Comparison of ENCODE assay signal across 16 cellular contexts in the genomic region with DNA sequence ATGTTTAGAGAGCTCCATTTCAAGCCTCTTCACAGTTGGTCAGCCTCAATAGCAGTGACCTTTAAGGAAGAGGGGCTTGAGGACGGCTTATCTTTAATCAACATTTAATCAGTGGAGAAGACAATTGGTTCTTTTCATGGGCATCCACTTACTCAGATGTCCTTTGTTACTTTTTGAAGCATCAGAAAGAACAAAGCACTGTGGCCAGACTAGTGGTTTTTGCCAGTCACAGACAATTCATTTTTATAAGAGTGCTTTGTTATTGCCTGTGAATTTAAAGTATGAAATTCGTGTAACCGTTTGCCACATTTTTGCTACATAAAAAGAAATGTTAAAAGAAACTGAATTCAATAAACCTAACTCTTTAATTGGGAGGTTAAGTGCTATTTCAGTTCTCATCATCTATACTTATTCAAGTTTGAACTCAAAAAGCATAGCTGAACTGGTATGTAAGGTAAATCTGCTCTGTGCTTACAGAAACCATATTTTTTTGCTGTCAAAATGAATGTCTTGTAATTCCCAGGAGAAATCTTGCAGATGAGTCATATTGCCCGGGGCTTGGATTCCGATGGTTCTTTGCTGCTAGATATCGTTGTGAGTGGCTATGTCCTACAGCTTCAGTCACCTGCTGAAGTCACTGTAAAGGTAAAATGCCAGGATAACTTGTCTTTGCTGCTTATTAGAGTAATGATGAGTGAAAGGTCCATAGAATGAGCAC.
DNase-seq lines count a peak whose midpoint lies in the region; ATAC-seq and TF ChIP-seq lines count a peak whose summit lies in the region.
"Had no signal": no experiment of that assay in that cellular context is flagged by ENCODE, and none has a peak within 500 bp of the region (broad histone marks: within the 10 kb centered on the region; RNA-seq: fewer than 3 reads in every experiment).

No MANE protein-coding gene starts in this region.

- H3K27ac ChIP-seq in RWPE2 (ENCODE audit: poor library complexity, severe bottlenecking) = peak overlapping the region; percentile 62
- H3K27ac ChIP-seq: lower lobe of right lung, Peyer's patch had no signal

- H3K4me1 ChIP-seq in RWPE2 (ENCODE audit: insufficient read depth, poor library complexity, severe bottlenecking) = peaks cover 19% of the 10 kb centered on the region
- H3K4me1 ChIP-seq: lower lobe of right lung, Peyer's patch had no signal

- DNase-seq in GM03348 (ENCODE audit: low spot score) (peak; percentile 56), RWPE2 (ENCODE audit: low spot score) (no peak), fibroblast of mammary gland (ENCODE audit: low read depth) (peak; percentile 75), retina (peak; percentile 10), DMS79 treated with DMSO at 0.1 percent for 48 hours (lab: John Stamatoyannopoulos, UW) (no peak), MV-4-11 (lab: John Stamatoyannopoulos, UW) (no peak)
- no peak for DNase-seq in stimulated activated naive CD8-positive, alpha-beta T cell treated with anti-CD3 and anti-CD28 coated beads, Interleukin-15, Interleukin-2, amounts not matched to agents 100 U/mL and 50 U/mL, for 24 hours
- DNase-seq: activated CD4-positive, alpha-beta T cell treated with anti-CD3 and anti-CD28 coated beads for 48 hours; DMS153; GOT3; lower lobe of right lung; NCI-H187 treated with DMSO at 0.1 percent for 48 hours; Peyer's patch; stimulated activated naive B cell treated with anti-CD40 and anti-IgM and Interleukin-4, amounts not matched to agents 10 μg/mL and 1 μg/mL and 100 μg/mL, for 72 hours had no signal

- no peaks in the 10 kb centered on the region for H3K36me3 ChIP-seq in RWPE2 (ENCODE audit: low read depth)
- H3K36me3 ChIP-seq: Peyer's patch had no signal

- ATAC-seq in RWPE2 (ENCODE audit: low read depth) (peak; percentile 85), GM19463 (IDR thresholded peaks at IDR 0.05; ENCODE audit: unreplicated experiment) (no peak)
- ATAC-seq in stimulated activated naive CD8-positive, alpha-beta T cell treated with anti-CD3 and anti-CD28 coated beads, Interleukin-15, Interleukin-2, amounts not matched to agents 100 U/mL and 50 U/mL, for 24 hours = no peak
- ATAC-seq: activated naive CD4-positive, alpha-beta T cell treated with anti-CD3 and anti-CD28 coated beads, Interleukin-2, amount 50 U/mL, for 72 hours; lower lobe of right lung; stimulated activated naive B cell treated with anti-CD40 and anti-IgM and Interleukin-4, amounts not matched to agents 10 μg/mL and 1 μg/mL and 100 μg/mL, for 72 hours had no signal

- no peaks in the 10 kb centered on the region for H3K27me3 ChIP-seq in RWPE2 (ENCODE audit: insufficient read depth, poor library complexity, severe bottlenecking)
- H3K27me3 ChIP-seq: Peyer's patch had no signal

- H3K4me3 ChIP-seq in RWPE2 (ENCODE audit: severe bottlenecking) (no peak overlapping the region), fibroblast of mammary gland (ENCODE audit: control insufficient read depth, low read depth, low read length) (no peak overlapping the region)
- H3K4me3 ChIP-seq: lower lobe of right lung, Peyer's patch had no signal

- no peak for TF ChIP-seq CTCF in RWPE2 (IDR thresholded peaks at IDR 0.05; ENCODE audit: poor library complexity, severe bottlenecking)
- TF ChIP-seq CTCF in fibroblast of mammary gland (conservative IDR thresholded peaks at IDR 0.05; ENCODE audit: control insufficient read depth, insufficient read depth, low read depth, low read length) = no peak

- no peaks in the 10 kb centered on the region for H3K9me3 ChIP-seq in RWPE2 (ENCODE audit: severe bottlenecking)
- H3K9me3 ChIP-seq: lower lobe of right lung, Peyer's patch had no signal

Comparison
In these comparisons a context has a peak if more than half of its experiments do, and no peak if none do; other contexts are left out.
1. DNase-seq: peak in GM03348 (single experiment), fibroblast of mammary gland (single experiment) and retina (single experiment); none in RWPE2 (single experiment), stimulated activated naive CD8-positive, alpha-beta T cell treated with anti-CD3 and anti-CD28 coated beads, Interleukin-15, Interleukin-2, amounts not matched to agents 100 U/mL and 50 U/mL, for 24 hours (single experiment), DMS79 treated with DMSO at 0.1 percent for 48 hours (single experiment) and MV-4-11 (single experiment).